23 cellular contexts compared by ENCODE assay signal in genomic region chr4:25131925-25132324, GRCh38. TPM values are rescaled to one million over a fixed set of nuclear protein-coding genes. Genes with fewer than 3 reads are reported as not detected.
A peak's percentile ranks its signal among the peaks of the same experiment; 100 is the strongest.
DNase-seq lines count a peak whose midpoint lies in the region; ATAC-seq and TF ChIP-seq lines count a peak whose summit lies in the region.
"Had no signal": no experiment of that assay in that cellular context is flagged by ENCODE, and none has a peak within 500 bp of the region (broad histone marks: within the 10 kb centered on the region; RNA-seq: fewer than 3 reads in every experiment).

No MANE protein-coding gene starts in this region.

- H3K9me3 ChIP-seq in neuronal stem cell (replicated peaks in 1 of 2; ENCODE audit: control insufficient read depth in 2 of 2, insufficient read depth in 1 of 2, low read depth in 1 of 2, low read length in 2 of 2) = peaks cover 0 to 4% of the 10 kb centered on the region in 2 donors
- H3K9me3 ChIP-seq: Caco-2 had no signal

- no peak overlapping the region for H3K4ac ChIP-seq in neuronal stem cell (ENCODE audit: low read length)

- no peak overlapping the region for H3K14ac ChIP-seq in neuronal stem cell (ENCODE audit: low read length)

- DNase-seq in activated CD4-positive, alpha-beta T cell treated with anti-CD3 and anti-CD28 coated beads, Interleukin-2, amount 10 ng/mL, durations not matched to agents 24 days and 14 days = peak; percentile 1
- DNase-seq in activated CD4-positive, alpha-beta T cell treated with anti-CD3 and anti-CD28 coated beads for 4 hours = no peak
- DNase-seq in iPS DF 19.7 (ENCODE audit: low read depth, low spot score) (peak; percentile 12), neuronal stem cell (ENCODE audit: low spot score) (peak; percentile 49), dermis blood vessel endothelial cell (no peak)
- DNase-seq: ACHN; Caco-2; CD4-positive, alpha-beta memory T cell; KG1; NCI-H1092; NCI-H1436 treated with DMSO at 0.1 percent for 48 hours; NCI-H2029; NCI-H2227 treated with DMSO at 0.1 percent for 48 hours; NCI-H510A; NCI-H748 treated with DMSO at 0.1 percent for 48 hours; SHP77 treated with DMSO at 0.1 percent for 48 hours had no signal

- no peak overlapping the region for H3K4me3 ChIP-seq in neuronal stem cell (ENCODE audit: low read length in 2 of 2)
- H3K4me3 ChIP-seq: BLaER1 treated with 17β-estradiol and CSF1 and Interleukin-3, amounts not matched to agents 10 nM and 100 nM; SK-N-MC had no signal

- H3K4me2 ChIP-seq in neuronal stem cell (ENCODE audit: insufficient read depth, low read length, poor library complexity, severe bottlenecking) = no peak overlapping the region
- H3K4me2 ChIP-seq: BLaER1 treated with 17β-estradiol and CSF1 and Interleukin-3, amounts not matched to agents 10 nM and 100 nM had no signal

- no peak overlapping the region for H2BK15ac ChIP-seq in neuronal stem cell (ENCODE audit: low read length)

- no peak overlapping the region for H2AK5ac ChIP-seq in neuronal stem cell (ENCODE audit: low read depth, low read length)

- no peaks in the 10 kb centered on the region for H3K79me1 ChIP-seq in neuronal stem cell (ENCODE audit: low read depth, low read length)

- H3K4me1 ChIP-seq in neuronal stem cell (ENCODE audit: control insufficient read depth in 2 of 2, insufficient read depth in 1 of 2, low read depth in 1 of 2, low read length in 2 of 2) = peaks cover 7 to 39% of the 10 kb centered on the region in 2 donors
- H3K4me1 ChIP-seq: BLaER1 treated with 17β-estradiol and CSF1 and Interleukin-3, amounts not matched to agents 10 nM and 100 nM had no signal

- H3K27me3 Mint-ChIP-seq in activated CD4-positive, alpha-beta T cell treated with anti-CD3 and anti-CD28 coated beads, Interleukin-2, amount 10 ng/mL, durations not matched to agents 24 days and 14 days = no peaks in the 10 kb centered on the region
- H3K27me3 Mint-ChIP-seq in brain = no peaks in the 10 kb centered on the region
- H3K27me3 Mint-ChIP-seq: CD4-positive, alpha-beta memory T cell had no signal

- no peak overlapping the region for H2AFZ ChIP-seq in neuronal stem cell (ENCODE audit: low read length)

- H2BK120ac ChIP-seq in neuronal stem cell (ENCODE audit: low read depth, low read length) = no peak overlapping the region

- no peak for ATAC-seq in HG03139 (IDR thresholded peaks at IDR 0.05; ENCODE audit: unreplicated experiment)
- no peak for ATAC-seq in esophagus mucosa

- no peak overlapping the region for H3K4me3 Mint-ChIP-seq in activated CD4-positive, alpha-beta T cell treated with anti-CD3 and anti-CD28 coated beads, Interleukin-2, amount 10 ng/mL, durations not matched to agents 24 days and 14 days
- no peak overlapping the region for H3K4me3 Mint-ChIP-seq in brain
- H3K4me3 Mint-ChIP-seq: CD4-positive, alpha-beta memory T cell had no signal

- H3K18ac ChIP-seq in neuronal stem cell (ENCODE audit: low read length) = no peak overlapping the region

- H2BK12ac ChIP-seq in neuronal stem cell (ENCODE audit: low read length) = no peak overlapping the region

- H3K27ac ChIP-seq in neuronal stem cell (replicated peaks; ENCODE audit: low read length) = no peak overlapping the region
- H3K27ac ChIP-seq: 22Rv1; BLaER1 treated with 17β-estradiol and CSF1 and Interleukin-3, amounts not matched to agents 10 nM and 100 nM; RWPE1; SK-N-MC had no signal

- H4K8ac ChIP-seq in neuronal stem cell (ENCODE audit: low read depth, low read length) = no peak overlapping the region

- no peak for TF ChIP-seq CTCF in brain (conservative IDR thresholded peaks at IDR 0.05)

- H3K4me1 Mint-ChIP-seq in activated CD4-positive, alpha-beta T cell treated with anti-CD3 and anti-CD28 coated beads, Interleukin-2, amount 10 ng/mL, durations not matched to agents 24 days and 14 days = peaks cover 20% of the 10 kb centered on the region
- H3K4me1 Mint-ChIP-seq in brain = peaks cover 28% of the 10 kb centered on the region

- H3K36me3 ChIP-seq in neuronal stem cell (replicated peaks in 1 of 2; ENCODE audit: control insufficient read depth in 2 of 2, insufficient read depth in 2 of 2, low read length in 2 of 2) = no peaks in the 10 kb centered on the region

- no peak overlapping the region for H4K91ac ChIP-seq in neuronal stem cell (ENCODE audit: low read depth, low read length, poor library complexity)

- peaks cover 38% of the 10 kb centered on the region for H3K36me3 Mint-ChIP-seq in activated CD4-positive, alpha-beta T cell treated with anti-CD3 and anti-CD28 coated beads, Interleukin-2, amount 10 ng/mL, durations not matched to agents 24 days and 14 days (ENCODE audit: low read depth)
- peaks cover 27% of the 10 kb centered on the region for H3K36me3 Mint-ChIP-seq in brain

- H3K27ac Mint-ChIP-seq in activated CD4-positive, alpha-beta T cell treated with anti-CD3 and anti-CD28 coated beads, Interleukin-2, amount 10 ng/mL, durations not matched to agents 24 days and 14 days = no peak overlapping the region
- H3K27ac Mint-ChIP-seq in brain = peak overlapping the region in 3 of 5 experiments; percentile 2 to 40 (median 39)

- peaks cover 5% of the 10 kb centered on the region for H3K9me3 Mint-ChIP-seq in activated CD4-positive, alpha-beta T cell treated with anti-CD3 and anti-CD28 coated beads, Interleukin-2, amount 10 ng/mL, durations not matched to agents 24 days and 14 days
- H3K9me3 Mint-ChIP-seq in brain = peaks cover 14 to 22% (median 18%) of the 10 kb centered on the region in 5 experiments
- H3K9me3 Mint-ChIP-seq: CD4-positive, alpha-beta memory T cell had no signal

- no peaks in the 10 kb centered on the region for H3K27me3 ChIP-seq in neuronal stem cell (ENCODE audit: control insufficient read depth in 3 of 3, insufficient read depth in 3 of 3, low read depth in 1 of 3, low read length in 3 of 3)
- H3K27me3 ChIP-seq: BLaER1 treated with 17β-estradiol and CSF1 and Interleukin-3, amounts not matched to agents 10 nM and 100 nM had no signal

- no peak overlapping the region for H2BK5ac ChIP-seq in neuronal stem cell (ENCODE audit: low read length)

- no peak overlapping the region for H3K23ac ChIP-seq in neuronal stem cell (ENCODE audit: low read depth, low read length, poor library complexity)

- H3K9ac ChIP-seq in neuronal stem cell (ENCODE audit: low read depth, low read length, poor library complexity) = no peak overlapping the region
- H3K9ac ChIP-seq: BLaER1 treated with 17β-estradiol and CSF1 and Interleukin-3, amounts not matched to agents 10 nM and 100 nM had no signal

- intact Hi-C loops in activated CD4-positive, alpha-beta T cell treated with anti-CD3 and anti-CD28 coated beads, Interleukin-2, amount 10 ng/mL, durations not matched to agents 24 days and 14 days (cut with micrococcal nuclease) = no loop called here

RNA-seq across cellular contexts. Expression of gene SEPSECS, which starts 28.3 kb away (rescaled TPM):
- 12.0 and 13.2 TPM in 2 replicates for total RNA-seq in activated CD4-positive, alpha-beta T cell treated with anti-CD3 and anti-CD28 coated beads, Interleukin-2, amount 10 ng/mL, durations not matched to agents 24 days and 14 days
- 2.8 TPM for polyA plus RNA-seq in brain (ENCODE audit: insufficient read depth, low read depth, low replicate concordance)
- 5.1 TPM for polyA plus RNA-seq in neuronal stem cell (2013, experiment 1 of 2)
- polyA plus RNA-seq in neuronal stem cell (2013, experiment 2 of 2) = 5.2 TPM
- 10.2 and 10.6 TPM in 2 replicates for total RNA-seq in dermis blood vessel endothelial cell
- 4.4 TPM for total RNA-seq in esophagus mucosa

Comparison
In these comparisons a context has a peak if more than half of its experiments do, and no peak if none do; other contexts are left out.
1. DNase-seq: peak in activated CD4-positive, alpha-beta T cell treated with anti-CD3 and anti-CD28 coated beads, Interleukin-2, amount 10 ng/mL, durations not matched to agents 24 days and 14 days (single experiment), iPS DF 19.7 (single experiment) and neuronal stem cell (single experiment); none in activated CD4-positive, alpha-beta T cell treated with anti-CD3 and anti-CD28 coated beads for 4 hours (0 of 2) and dermis blood vessel endothelial cell (single experiment).